ENCODE assay signal across 15 cellular contexts in the genomic region with DNA sequence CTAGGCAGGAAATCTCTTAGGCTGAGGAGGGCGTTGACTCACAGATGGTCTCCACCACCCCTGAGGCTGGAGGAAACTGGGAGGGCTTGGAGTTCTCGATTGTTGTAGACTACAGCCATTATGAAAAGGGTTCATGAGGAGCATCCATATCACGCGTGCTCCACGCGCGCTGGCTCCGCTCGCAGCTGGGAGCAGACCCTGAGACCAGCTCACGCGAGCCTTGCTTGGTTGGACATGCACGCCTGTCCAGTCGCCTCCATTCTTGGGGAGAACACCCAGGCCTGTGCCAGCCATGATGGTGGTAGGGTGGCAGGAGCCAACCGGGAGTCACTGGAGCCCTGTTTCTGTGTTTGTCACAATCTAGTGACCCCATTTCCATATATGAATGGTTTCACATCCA.
"Had no signal": no experiment of that assay in that cellular context is flagged by ENCODE, and none has a peak within 500 bp of the region (broad histone marks: within the 10 kb centered on the region; RNA-seq: fewer than 3 reads in every experiment).

No MANE protein-coding gene starts in this region.

- H3K27me3 Mint-ChIP-seq: dendritic cell treated with granulocyte-macrophage colony-stimulating factor and Interleukin-4, amounts not matched to agents 40 ng/mL and 50 ng/mL, for 4 days had no signal

- H3K9me3 Mint-ChIP-seq: dendritic cell treated with granulocyte-macrophage colony-stimulating factor and Interleukin-4, amounts not matched to agents 40 ng/mL and 50 ng/mL, for 4 days; mesothelial cell of epicardium; neural crest cell had no signal

- H3K27ac ChIP-seq: foreskin keratinocyte, heart left ventricle, pancreas, skin epidermis, vagina had no signal

- DNase-seq: erythroblast; foreskin keratinocyte; heart left ventricle; hippocampal formation; kidney glomerular epithelial cell; natural killer cell; nucleus accumbens; stimulated activated naive CD4-positive, alpha-beta T cell; trophoblast cell had no signal

- H3K36me3 Mint-ChIP-seq: mesothelial cell of epicardium, natural killer cell had no signal

- H3K4me1 Mint-ChIP-seq: natural killer cell, neural crest cell had no signal

- H3K36me3 ChIP-seq: heart left ventricle, pancreas, vagina had no signal

- H3K27me3 ChIP-seq: foreskin keratinocyte, pancreas, vagina had no signal

- ATAC-seq: foreskin keratinocyte, heart left ventricle, natural killer cell, pancreas had no signal

- H3K27ac Mint-ChIP-seq: dendritic cell treated with granulocyte-macrophage colony-stimulating factor and Interleukin-4, amounts not matched to agents 40 ng/mL and 50 ng/mL, for 4 days; mesothelial cell of epicardium; natural killer cell had no signal

- H3K4me3 ChIP-seq: heart left ventricle, pancreas, skin epidermis, vagina had no signal

- H3K4me3 Mint-ChIP-seq: dendritic cell treated with granulocyte-macrophage colony-stimulating factor and Interleukin-4, amounts not matched to agents 40 ng/mL and 50 ng/mL, for 4 days; mesothelial cell of epicardium; natural killer cell; neural crest cell had no signal

- H3K9me3 ChIP-seq: heart left ventricle, pancreas, vagina had no signal

- H3K4me1 ChIP-seq: foreskin keratinocyte, pancreas had no signal
